In the genomic region with DNA sequence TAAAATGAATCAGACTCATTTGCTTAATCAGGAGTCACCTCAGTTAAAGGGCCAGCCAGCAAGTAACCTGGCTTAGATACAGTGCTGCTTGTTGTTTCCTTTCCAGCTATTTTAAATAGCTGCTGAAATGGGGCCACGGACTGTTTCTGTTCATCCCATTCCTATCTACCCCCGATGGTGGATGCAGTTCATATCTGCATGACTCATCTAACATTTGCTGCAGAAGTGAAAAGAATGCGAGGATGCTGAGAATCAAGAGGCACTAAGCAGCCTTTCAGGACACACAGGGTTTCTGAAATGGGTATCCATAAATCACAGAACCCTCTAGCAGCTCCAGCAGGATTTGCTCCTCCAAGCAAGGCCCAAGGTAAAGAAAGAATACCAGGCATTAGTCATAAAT, we compare ENCODE assay signal across 19 cellular contexts.
A peak's percentile ranks its signal among the peaks of the same experiment; 100 is the strongest.
DNase-seq lines count a peak whose midpoint lies in the region; ATAC-seq, FAIRE-seq and TF ChIP-seq lines count a peak whose summit lies in the region.
"Had no signal": no experiment of that assay in that cellular context is flagged by ENCODE, and none has a peak within 500 bp of the region (broad histone marks: within the 10 kb centered on the region; RNA-seq: fewer than 3 reads in every experiment).

No MANE protein-coding gene starts in this region.

- H3K9ac ChIP-seq in GM23248: no peak overlapping the region

- intact Hi-C loops in Right ventricle myocardium superior (cut with DNase I): no loop called here

- 54 to 56% methylated on average over 3 of the region's 3 CpGs for WGBS in GM23248 (ENCODE audit: low coverage in 1 of 2, low lambda C conversion rate in 2 of 2, missing lambda C conversion rate in 2 of 2), 2 experiments
- WGBS in mesodermal cell (ENCODE audit: insufficient coverage in 2 of 2), 2 experiments: 83 to 92% methylated on average over 1 to 2 of the region's 3 CpGs

- H3K4me3 ChIP-seq in GM23248: no peak overlapping the region
- H3K4me3 ChIP-seq in brain microvascular endothelial cell (ENCODE audit: low read depth, low read length): no peak overlapping the region
- no peak overlapping the region for H3K4me3 ChIP-seq in mesodermal cell (ENCODE audit: extremely low read depth, insufficient read depth, low read length, poor library complexity, severe bottlenecking)
- H3K4me3 ChIP-seq: right lobe of liver, thyroid gland had no signal

- in situ Hi-C loops in GM23248 (cut with MboI): no loop called here
- in situ Hi-C loops in brain microvascular endothelial cell (cut with HindIII; ENCODE audit: low pct_ligation_motif_present, low sequenced_read_pairs): no loop called here

- no peak overlapping the region for H3K4me2 ChIP-seq in GM23248 (ENCODE audit: unreplicated experiment)

- peak; percentile 37 for DNase-seq in GM23248
- peak; percentile 58 for DNase-seq in brain microvascular endothelial cell
- no peak for DNase-seq in Right ventricle myocardium superior
- no peak for DNase-seq in SKM-1 (lab: John Stamatoyannopoulos, UW; ENCODE audit: unreplicated experiment)
- DNase-seq in superior temporal gyrus (ENCODE audit: extremely low spot score): no peak
- DNase-seq: activated CD4-positive, alpha-beta T cell treated with anti-CD3 and anti-CD28 coated beads for 1 hour; activated CD8-positive, alpha-beta memory T cell treated with anti-CD3 and anti-CD28 coated beads, Interleukin-2, amount 50 U/mL, for 48 hours; central memory CD4-positive, alpha-beta T cell; Kasumi-1; NCI-H1436; NCI-H2227 treated with DMSO at 0.1 percent for 48 hours; right lobe of liver; stimulated activated CD4-positive, alpha-beta T cell treated with anti-CD3 and anti-CD28 coated beads, Interleukin-4, amount 100 ng/mL, for 1 hour; stimulated activated CD8-positive, alpha-beta memory T cell treated with anti-CD3 and anti-CD28 coated beads, Interleukin-4, amount 100 ng/mL, for 48 hours; thyroid gland had no signal

- H3K4me1 ChIP-seq in GM23248 (ENCODE audit: insufficient read depth) (no peaks in the 10 kb centered on the region), mesodermal cell (ENCODE audit: control insufficient read depth, insufficient read depth, low read length, poor library complexity, severe bottlenecking) (peaks cover 15% of the 10 kb centered on the region)
- H3K4me1 ChIP-seq: right lobe of liver, thyroid gland had no signal

- H4K20me1 ChIP-seq in GM23248 (ENCODE audit: insufficient read depth): no peaks in the 10 kb centered on the region

- H3F3A ChIP-seq in GM23248 (ENCODE audit: insufficient read depth): 0 out of 2 replicates have a peak, but pooled peaks cover 4% of the 10 kb centered on the region

- H3K79me2 ChIP-seq in GM23248 (ENCODE audit: insufficient read depth): no peaks in the 10 kb centered on the region

- H3K27ac ChIP-seq in GM23248: no peak overlapping the region
- H3K27ac ChIP-seq in brain microvascular endothelial cell: no peak overlapping the region
- H3K27ac ChIP-seq in mesodermal cell (ENCODE audit: low read depth, low read length, severe bottlenecking): peak overlapping the region; percentile 42
- H3K27ac ChIP-seq: right lobe of liver, thyroid gland had no signal

- H2AFZ ChIP-seq in GM23248: no peak overlapping the region

- ATAC-seq in Right ventricle myocardium superior (ENCODE audit: poor library complexity): no peak
- ATAC-seq in HG03025 (IDR thresholded peaks at IDR 0.05; ENCODE audit: low FRiP score, unreplicated experiment): no peak
- ATAC-seq: right lobe of liver had no signal

- H3K9me3 ChIP-seq in GM23248 (ENCODE audit: low read depth): no peaks in the 10 kb centered on the region
- H3K9me3 ChIP-seq in mesodermal cell (ENCODE audit: control insufficient read depth, low read length): no peaks in the 10 kb centered on the region
- H3K9me3 ChIP-seq: right lobe of liver, thyroid gland had no signal

- H3K36me3 ChIP-seq in GM23248 (ENCODE audit: low read depth) (no peaks in the 10 kb centered on the region), brain microvascular endothelial cell (replicated peaks) (no peaks in the 10 kb centered on the region), mesodermal cell (ENCODE audit: control insufficient read depth, insufficient read depth, low read length) (no peaks in the 10 kb centered on the region)
- H3K36me3 ChIP-seq: right lobe of liver, thyroid gland had no signal

- TF ChIP-seq CTCF in brain microvascular endothelial cell (IDR thresholded peaks at IDR 0.05; ENCODE audit: low read depth, low read length, missing control alignments): no peak

- H3K27me3 ChIP-seq in GM23248 (replicated peaks; ENCODE audit: insufficient read depth): no peaks in the 10 kb centered on the region
- H3K27me3 ChIP-seq in brain microvascular endothelial cell (replicated peaks): no peaks in the 10 kb centered on the region
- H3K27me3 ChIP-seq: right lobe of liver, thyroid gland had no signal

- FAIRE-seq in A204.1 (lab: Jason Lieb, UNC): peak; percentile 93
- FAIRE-seq: GM18507 had no signal

- no peaks in the 10 kb centered on the region for H3K9me2 ChIP-seq in GM23248 (ENCODE audit: insufficient read depth)

Comparison
In these comparisons a context has a peak if more than half of its experiments do, and no peak if none do; other contexts are left out.
1. DNase-seq: peak in GM23248 (single experiment) and brain microvascular endothelial cell (single experiment); none in Right ventricle myocardium superior (single experiment), SKM-1 (single experiment) and superior temporal gyrus (single experiment).